ENCODE assay signal across 11 cellular contexts in genomic region chr9:34987160-34988040, GRCh38. TPM values are rescaled to one million over a fixed set of nuclear protein-coding genes. Genes with fewer than 3 reads are reported as not detected.
DNase-seq lines count a peak whose midpoint lies in the region; ATAC-seq and TF ChIP-seq lines count a peak whose summit lies in the region.
"Had no signal": no experiment of that assay in that cellular context is flagged by ENCODE, and none has a peak within 500 bp of the region (broad histone marks: within the 10 kb centered on the region; RNA-seq: fewer than 3 reads in every experiment).

No MANE protein-coding gene starts in this region.

- peak overlapping the region; percentile 69 for H3K27ac ChIP-seq in CD4-positive, alpha-beta memory T cell (ENCODE audit: low read depth, low read length)
- no peak overlapping the region for H3K27ac ChIP-seq in upper lobe of left lung
- H3K27ac ChIP-seq: brain microvascular endothelial cell had no signal

- no peak for TF ChIP-seq POLR2A in upper lobe of left lung (IDR thresholded peaks at IDR 0.05)

- H3K4me1 ChIP-seq in CD4-positive, alpha-beta memory T cell (ENCODE audit: insufficient read depth, low read length) = peaks cover 61% of the 10 kb centered on the region
- peaks cover 16 to 37% (median 28%) of the 10 kb centered on the region in 4 donors for H3K4me1 ChIP-seq in upper lobe of left lung

- CTCF ChIA-PET in CD4-positive, alpha-beta memory T cell (lab: Charles Lee; ENCODE audit: partially characterized antibody) = interaction anchor here (0.9 kb wide), 1 partner anchor 88 kb away, joined by 4 read pairs; no protein-coding TSS in a partner anchor

- H3K9me3 Mint-ChIP-seq in CD4-positive, alpha-beta memory T cell = no peaks in the 10 kb centered on the region
- no peaks in the 10 kb centered on the region for H3K9me3 Mint-ChIP-seq in activated naive CD8-positive, alpha-beta T cell treated with anti-CD3 and anti-CD28 coated beads for 36 hours
- H3K9me3 Mint-ChIP-seq in mesothelial cell of epicardium = no peaks in the 10 kb centered on the region

- TF ChIP-seq CTCF in mesothelial cell of epicardium (IDR thresholded peaks at IDR 0.05; ENCODE audit: unreplicated experiment) = no peak
- TF ChIP-seq CTCF in upper lobe of left lung (IDR thresholded peaks at IDR 0.05) = no peak

- H3K4me1 Mint-ChIP-seq in CD4-positive, alpha-beta memory T cell = peaks cover 47 to 78% (median 65%) of the 10 kb centered on the region in 4 donors
- peaks cover 72% of the 10 kb centered on the region for H3K4me1 Mint-ChIP-seq in activated naive CD8-positive, alpha-beta T cell treated with anti-CD3 and anti-CD28 coated beads for 36 hours
- H3K4me1 Mint-ChIP-seq in mesothelial cell of epicardium = peaks cover 32% of the 10 kb centered on the region

- no peak for ATAC-seq in upper lobe of left lung (ENCODE audit: low FRiP score in 2 of 2)
- no peak for ATAC-seq in HG02885 (IDR thresholded peaks at IDR 0.05; ENCODE audit: poor library complexity, unreplicated experiment)
- ATAC-seq in HG02798 (IDR thresholded peaks at IDR 0.05; ENCODE audit: poor library complexity, unreplicated experiment) = no peak
- ATAC-seq: gastroesophageal sphincter had no signal

- H3K27me3 Mint-ChIP-seq in CD4-positive, alpha-beta memory T cell = no peaks in the 10 kb centered on the region
- no peaks in the 10 kb centered on the region for H3K27me3 Mint-ChIP-seq in activated naive CD8-positive, alpha-beta T cell treated with anti-CD3 and anti-CD28 coated beads for 36 hours
- peaks cover 9% of the 10 kb centered on the region for H3K27me3 Mint-ChIP-seq in mesothelial cell of epicardium (ENCODE audit: low read depth)

- H3K4me3 Mint-ChIP-seq in CD4-positive, alpha-beta memory T cell = peak overlapping the region in 7 of 8 donors; percentile 4 to 97 (median 33)
- no peak overlapping the region for H3K4me3 Mint-ChIP-seq in activated naive CD8-positive, alpha-beta T cell treated with anti-CD3 and anti-CD28 coated beads for 36 hours
- H3K4me3 Mint-ChIP-seq in mesothelial cell of epicardium = peak overlapping the region; percentile 4

- intact Hi-C loops in CD4-positive, alpha-beta memory T cell (cut with micrococcal nuclease) = loop anchor here (2.0 to 5.0 kb wide), 5 partner anchors 109 to 1960 kb away; partner anchors contain the start of genes CCDC107, DNAJA1, PIGO and RMRP

- 59 to 80% methylated on average over 6 to 7 of the region's 7 CpGs for WGBS in upper lobe of left lung, 2 donors

- no peaks in the 10 kb centered on the region for H3K36me3 ChIP-seq in CD4-positive, alpha-beta memory T cell (ENCODE audit: insufficient read depth, low read length)
- no peaks in the 10 kb centered on the region for H3K36me3 ChIP-seq in upper lobe of left lung
- H3K36me3 ChIP-seq: brain microvascular endothelial cell, gastroesophageal sphincter, tibial artery had no signal

- no peaks in the 10 kb centered on the region for H3K9me3 ChIP-seq in CD4-positive, alpha-beta memory T cell (ENCODE audit: control insufficient read depth in 1 of 2, low read length in 2 of 2)
- no peaks in the 10 kb centered on the region for H3K9me3 ChIP-seq in upper lobe of left lung
- H3K9me3 ChIP-seq: gastroesophageal sphincter, tibial artery had no signal

- H3K4me3 ChIP-seq in CD4-positive, alpha-beta memory T cell (ENCODE audit: low read length in 2 of 2) = no peak overlapping the region
- H3K4me3 ChIP-seq in upper lobe of left lung = no peak overlapping the region
- H3K4me3 ChIP-seq: lung had no signal

- POLR2A ChIA-PET in CD4-positive, alpha-beta memory T cell (lab: Charles Lee; ENCODE audit: partially characterized antibody) = interaction anchor here (0.6 to 4.0 kb wide), 2 partner anchors 85 to 759 kb away, joined by 4 to 19 read pairs; partner anchors contain the start of gene VCP

- peak overlapping the region; percentile 68 to 95 (median 80) for H3K27ac Mint-ChIP-seq in CD4-positive, alpha-beta memory T cell
- H3K27ac Mint-ChIP-seq in activated naive CD8-positive, alpha-beta T cell treated with anti-CD3 and anti-CD28 coated beads for 36 hours = peak overlapping the region; percentile 39
- H3K27ac Mint-ChIP-seq in mesothelial cell of epicardium = no peak overlapping the region

- TF ChIP-seq EP300 in upper lobe of left lung (IDR thresholded peaks at IDR 0.05) = no peak

- peak in 1 of 5 donors; percentile 46 for DNase-seq in CD4-positive, alpha-beta memory T cell
- DNase-seq in ELR (ENCODE audit: low read depth) (peak; percentile 37), mesothelial cell of epicardium (ENCODE audit: low spot score in 2 of 2, unreplicated experiment in 2 of 2) (no peak), upper lobe of left lung (no peak)
- DNase-seq in activated naive CD8-positive, alpha-beta T cell treated with anti-CD3 and anti-CD28 coated beads for 36 hours = peak; percentile 16
- DNase-seq: brain microvascular endothelial cell had no signal

- H3K36me3 Mint-ChIP-seq in CD4-positive, alpha-beta memory T cell = peaks cover 0 to 1% of the 10 kb centered on the region in 2 donors
- peaks cover 5% of the 10 kb centered on the region for H3K36me3 Mint-ChIP-seq in activated naive CD8-positive, alpha-beta T cell treated with anti-CD3 and anti-CD28 coated beads for 36 hours
- H3K36me3 Mint-ChIP-seq in mesothelial cell of epicardium = no peaks in the 10 kb centered on the region

- H3K27me3 ChIP-seq in CD4-positive, alpha-beta memory T cell (ENCODE audit: insufficient read depth, low read length) = no peaks in the 10 kb centered on the region
- no peaks in the 10 kb centered on the region for H3K27me3 ChIP-seq in upper lobe of left lung
- H3K27me3 ChIP-seq: brain microvascular endothelial cell, gastroesophageal sphincter, tibial artery had no signal

RNA-seq across cellular contexts. Expression of gene DNAJB5, which starts 2.1 kb away (rescaled TPM):
- total RNA-seq in CD4-positive, alpha-beta memory T cell = under 1 TPM; 0.73 to 0.97 TPM
- 1 to 10 TPM in 1 of 2 donors, under 1 TPM in 1; 0.91 to 2.2 TPM for polyA plus RNA-seq in CD4-positive, alpha-beta memory T cell
- total RNA-seq in activated naive CD8-positive, alpha-beta T cell treated with anti-CD3 and anti-CD28 coated beads for 36 hours = 1 to 10 TPM; 7.6 to 8.1 TPM
- total RNA-seq in mesothelial cell of epicardium (15.4 to 18.4 TPM (median 16.4 TPM) in 3 replicates), upper lobe of left lung (1 to 10 TPM; 4.6 to 7.9 (median 6.0) TPM)

RNA-seq across cellular contexts. Expression of gene PHF24, which starts 29.3 kb away (rescaled TPM):
- total RNA-seq in CD4-positive, alpha-beta memory T cell = not detected
- polyA plus RNA-seq in CD4-positive, alpha-beta memory T cell = not detected
- total RNA-seq in activated naive CD8-positive, alpha-beta T cell treated with anti-CD3 and anti-CD28 coated beads for 36 hours = under 1 TPM; 0.23 to 0.30 TPM
- total RNA-seq in mesothelial cell of epicardium (0.62 to 0.99 TPM (median 0.83 TPM) in 3 replicates), upper lobe of left lung (under 1 TPM in 4 of 6 donors, not detected in 2; 0.10 to 0.74 (median 0.49) TPM)

Comparison
In these comparisons a context has a peak if more than half of its experiments do, and no peak if none do; other contexts are left out.
1. DNase-seq: peak in ELR (single experiment) and activated naive CD8-positive, alpha-beta T cell treated with anti-CD3 and anti-CD28 coated beads for 36 hours (single experiment); none in mesothelial cell of epicardium (0 of 2) and upper lobe of left lung (0 of 2).